ENCODE assay signal across 1 cellular context in genomic region chr11:1772270-1773130, GRCh38.
TF ChIP-seq lines count a peak whose summit lies in the region.

No MANE protein-coding gene starts in this region.

TF ChIP-seq in IMR-90, 13 proteins besides CTCF, POLR2A, EP300 and RAD21:
- peak; percentile 66 for TF ChIP-seq MAFK (IDR thresholded peaks at IDR 0.05; ENCODE audit: low read depth, low read length)
- TF ChIP-seq ELK1 (IDR thresholded peaks at IDR 0.05; ENCODE audit: borderline replicate concordance, low read depth, low read length): no peak
- no peak for TF ChIP-seq RFX5 (IDR thresholded peaks at IDR 0.05; ENCODE audit: low read depth, low read length)
- TF ChIP-seq BHLHE40 (IDR thresholded peaks at IDR 0.05; ENCODE audit: low read depth, low read length): no peak; the same call in 1 of the 2 replicates
- TF ChIP-seq NFE2L2 (IDR thresholded peaks at IDR 0.05; ENCODE audit: low read depth, low read length): peak; percentile 95
- TF ChIP-seq MXI1 (IDR thresholded peaks at IDR 0.05; ENCODE audit: borderline replicate concordance, low read depth, low read length): no peak
- TF ChIP-seq RCOR1 (IDR thresholded peaks at IDR 0.05; ENCODE audit: insufficient replicate concordance, low read length): no peak
- no peak for TF ChIP-seq USF2 (IDR thresholded peaks at IDR 0.05; ENCODE audit: low read depth, low read length)
- peak; percentile 95 for TF ChIP-seq FOS (IDR thresholded peaks at IDR 0.05; ENCODE audit: low read depth, low read length)
- TF ChIP-seq CEBPB (IDR thresholded peaks at IDR 0.05; ENCODE audit: low read depth, low read length): 0 out of 2 replicates have a peak, but pooled peaks have one; percentile 33
- no peak for TF ChIP-seq CHD1 (IDR thresholded peaks at IDR 0.05; ENCODE audit: low read depth, low read length)
- TF ChIP-seq SMC3 (IDR thresholded peaks at IDR 0.05; ENCODE audit: low read depth, low read length): no peak
- TF ChIP-seq MAZ (IDR thresholded peaks at IDR 0.05; ENCODE audit: borderline replicate concordance, low read depth, low read length): peak; percentile 99
